ENCODE assay signal across 21 cellular contexts in genomic region chr3:85922374-85922773, GRCh38.
A peak's percentile ranks its signal among the peaks of the same experiment; 100 is the strongest.
DNase-seq lines count a peak whose midpoint lies in the region; ATAC-seq, FAIRE-seq and TF ChIP-seq lines count a peak whose summit lies in the region.
"Had no signal": no experiment of that assay in that cellular context is flagged by ENCODE, and none has a peak within 500 bp of the region (broad histone marks: within the 10 kb centered on the region; RNA-seq: fewer than 3 reads in every experiment).

No MANE protein-coding gene starts in this region.

- H3K36me3 ChIP-seq in IMR-90 (ENCODE audit: control insufficient read depth, insufficient read depth, low read length): no peaks in the 10 kb centered on the region
- H3K36me3 ChIP-seq in K562 (ENCODE audit: control insufficient read depth, insufficient read depth, low read length): no peaks in the 10 kb centered on the region
- H3K36me3 ChIP-seq in small intestine (ENCODE audit: control insufficient read depth in 2 of 2, insufficient read depth in 2 of 2, low read length in 2 of 2): no peaks in the 10 kb centered on the region
- H3K36me3 ChIP-seq in gastroesophageal sphincter: no peaks in the 10 kb centered on the region
- H3K36me3 ChIP-seq: BLaER1 treated with 17β-estradiol and CSF1 and Interleukin-3, amounts not matched to agents 10 nM and 100 nM had no signal

- H2AFZ ChIP-seq in IMR-90 (replicated peaks; ENCODE audit: low read length, poor library complexity) (no peak overlapping the region), K562 (ENCODE audit: low read depth, low read length) (no peak overlapping the region)

- no peak overlapping the region for H2BK15ac ChIP-seq in IMR-90 (ENCODE audit: low read depth, low read length)

- no peak for TF ChIP-seq POLR2A in A549 (IDR thresholded peaks at IDR 0.05; ENCODE audit: low read length)
- no peak for TF ChIP-seq POLR2A in IMR-90 (IDR thresholded peaks at IDR 0.05; ENCODE audit: low read depth, low read length)
- TF ChIP-seq POLR2A in K562 (conservative IDR thresholded peaks at IDR 0.05): no peak
- TF ChIP-seq POLR2A in gastroesophageal sphincter (IDR thresholded peaks at IDR 0.05): no peak
- TF ChIP-seq POLR2A in lower leg skin (IDR thresholded peaks at IDR 0.05): no peak

- H2AK5ac ChIP-seq in IMR-90 (ENCODE audit: low read depth, low read length): no peak overlapping the region

- DNase-seq in A549 (ENCODE audit: low read depth in 1 of 2, low spot score in 1 of 2) (no peak), IMR-90 (no peak), K562 (ENCODE audit: extremely low read depth in 1 of 4, low spot score in 3 of 4) (no peak), epithelial cell of esophagus (ENCODE audit: low read depth) (peak; percentile 1), small intestine (no peak), lower leg skin (ENCODE audit: low spot score in 2 of 2) (no peak)
- DNase-seq: 8988T; AML-193; Caco-2; Calu3; CD4-positive, alpha-beta T cell; CD8-positive, alpha-beta T cell; DMS79 treated with DMSO at 0.1 percent for 48 hours; GF-D8 had no signal

- H3K4me3 ChIP-seq in A549: no peak overlapping the region
- no peak overlapping the region for H3K4me3 ChIP-seq in IMR-90 (ENCODE audit: insufficient read depth, low read depth, low read length)
- no peak overlapping the region for H3K4me3 ChIP-seq in K562
- H3K4me3 ChIP-seq in epithelial cell of esophagus (ENCODE audit: low read length): no peak overlapping the region
- H3K4me3 ChIP-seq in small intestine (ENCODE audit: low read depth in 1 of 2, low read length in 2 of 2): no peak overlapping the region
- H3K4me3 ChIP-seq in gastroesophageal sphincter: no peak overlapping the region
- no peak overlapping the region for H3K4me3 ChIP-seq in lower leg skin (ENCODE audit: low read depth, poor library complexity, severe bottlenecking)
- H3K4me3 ChIP-seq: BLaER1 treated with 17β-estradiol and CSF1 and Interleukin-3, amounts not matched to agents 10 nM and 100 nM had no signal

- H4K91ac ChIP-seq in IMR-90 (ENCODE audit: insufficient read depth, low read depth, low read length): no peak overlapping the region

- H3K27ac ChIP-seq in A549 (no peak overlapping the region), IMR-90 (ENCODE audit: insufficient read depth, low read length) (no peak overlapping the region), K562 (ENCODE audit: extremely low read depth, low read depth, low read length) (no peak overlapping the region), small intestine (ENCODE audit: low read depth in 1 of 2, low read length in 1 of 2) (no peak overlapping the region), gastroesophageal sphincter (no peak overlapping the region)
- H3K27ac ChIP-seq: BLaER1 treated with 17β-estradiol and CSF1 and Interleukin-3, amounts not matched to agents 10 nM and 100 nM; C4-2B had no signal

- H3K4ac ChIP-seq in IMR-90 (ENCODE audit: low read depth, low read length): no peak overlapping the region

- TF ChIP-seq EP300 in A549 (IDR thresholded peaks at IDR 0.05) (no peak), K562 (IDR thresholded peaks at IDR 0.05; ENCODE audit: low read length) (no peak), gastroesophageal sphincter (IDR thresholded peaks at IDR 0.05) (no peak)

- H2BK5ac ChIP-seq in IMR-90 (ENCODE audit: low read depth, low read length, poor library complexity, severe bottlenecking): no peak overlapping the region

- TF ChIP-seq RAD21 in A549 (conservative IDR thresholded peaks at IDR 0.05 in 1 of 2, IDR thresholded peaks at IDR 0.05 in 1 of 2) (no peak), IMR-90 (IDR thresholded peaks at IDR 0.05; ENCODE audit: low read length) (no peak), K562 (CRISPR knock-in tag; conservative IDR thresholded peaks at IDR 0.05 in 1 of 2, IDR thresholded peaks at IDR 0.05 in 1 of 2) (no peak)

- no peaks in the 10 kb centered on the region for H3K27me3 ChIP-seq in IMR-90 (ENCODE audit: control insufficient read depth, insufficient read depth, low read length)
- H3K27me3 ChIP-seq in K562 (ENCODE audit: control insufficient read depth in 2 of 2, insufficient read depth in 2 of 2, low read length in 2 of 2): no peaks in the 10 kb centered on the region
- no peaks in the 10 kb centered on the region for H3K27me3 ChIP-seq in small intestine (ENCODE audit: control insufficient read depth in 2 of 2, insufficient read depth in 2 of 2, low read length in 2 of 2)
- no peaks in the 10 kb centered on the region for H3K27me3 ChIP-seq in gastroesophageal sphincter
- H3K27me3 ChIP-seq: BLaER1 treated with 17β-estradiol and CSF1 and Interleukin-3, amounts not matched to agents 10 nM and 100 nM had no signal

- CTCF ChIA-PET in A549 (lab: Yijun Ruan, JAX): no interaction called here
- CTCF ChIA-PET in IMR-90 (lab: Yijun Ruan, JAX): no interaction called here
- CTCF ChIA-PET in K562 (lab: Yijun Ruan, JAX; ENCODE audit: low intra/inter-chr PET ratio): no interaction called here

- H3K9me1 ChIP-seq in IMR-90 (ENCODE audit: insufficient read depth, low read length): no peaks in the 10 kb centered on the region
- no peaks in the 10 kb centered on the region for H3K9me1 ChIP-seq in K562 (ENCODE audit: control insufficient read depth, insufficient read depth, low read length)

- H3K4me2 ChIP-seq in A549 (no peak overlapping the region), IMR-90 (ENCODE audit: low read depth, low read length) (no peak overlapping the region), K562 (ENCODE audit: insufficient read depth, low read length) (no peak overlapping the region)
- H3K4me2 ChIP-seq: BLaER1 treated with 17β-estradiol and CSF1 and Interleukin-3, amounts not matched to agents 10 nM and 100 nM had no signal

- POLR2A ChIA-PET in A549 (lab: Yijun Ruan, JAX) (no interaction called here), IMR-90 (lab: Charles Lee; ENCODE audit: unreplicated experiment) (no interaction called here), K562 (lab: Yijun Ruan, JAX) (no interaction called here)

- no peaks in the 10 kb centered on the region for H3K79me2 ChIP-seq in K562 (ENCODE audit: control insufficient read depth, insufficient read depth, low read length)

- no peaks in the 10 kb centered on the region for H3K79me1 ChIP-seq in IMR-90 (ENCODE audit: low read depth in 1 of 2, low read length in 2 of 2)

- BruUV-seq in IMR-90 (replicated peaks; lab: Mats Ljungman, UMichigan): no TSS peak
- no TSS peak for BruUV-seq in K562 (replicated peaks; lab: Mats Ljungman, UMichigan)

- WGBS in A549 (ENCODE audit: missing lambda C conversion rate): 47% methylated on average over 3 of the region's 3 CpGs
- no CpG with 5 or more reads among the region's 3 CpGs for WGBS in IMR-90 (ENCODE audit: extremely low coverage in 2 of 2, insufficient read length in 1 of 2), 2 experiments
- WGBS in K562 (ENCODE audit: insufficient coverage, low coverage, missing lambda C conversion rate): 0% methylated on average over 3 of the region's 3 CpGs
- WGBS in small intestine, 3 donors: 83 to 91% (median 85%) methylated on average over 3 of the region's 3 CpGs
- WGBS in gastroesophageal sphincter (ENCODE audit: low coverage in 1 of 2), 2 donors: 92 to 97% methylated on average over 3 of the region's 3 CpGs
- WGBS in lower leg skin, 2 donors: 85 to 90% methylated on average over 3 of the region's 3 CpGs

- H3K14ac ChIP-seq in IMR-90 (replicated peaks; ENCODE audit: low read depth, low read length): no peak overlapping the region

- H4K20me1 ChIP-seq in IMR-90 (ENCODE audit: insufficient read depth, low read length) (no peaks in the 10 kb centered on the region), K562 (replicated peaks; ENCODE audit: control insufficient read depth, insufficient read depth, low read length) (no peaks in the 10 kb centered on the region)
- H4K20me1 ChIP-seq: BLaER1 treated with 17β-estradiol and CSF1 and Interleukin-3, amounts not matched to agents 10 nM and 100 nM had no signal

- H3K9me3 ChIP-seq in A549: no peaks in the 10 kb centered on the region
- H3K9me3 ChIP-seq in IMR-90 (ENCODE audit: control insufficient read depth, insufficient read depth, low read length): no peaks in the 10 kb centered on the region
- no peaks in the 10 kb centered on the region for H3K9me3 ChIP-seq in K562 (replicated peaks; ENCODE audit: control insufficient read depth, insufficient read depth, low read depth, low read length)
- no peaks in the 10 kb centered on the region for H3K9me3 ChIP-seq in small intestine (ENCODE audit: control insufficient read depth, low read depth)
- no peaks in the 10 kb centered on the region for H3K9me3 ChIP-seq in gastroesophageal sphincter
- H3K9me3 ChIP-seq: Caco-2 had no signal

- no peak overlapping the region for H2BK120ac ChIP-seq in IMR-90 (ENCODE audit: low read depth, low read length)

- no peak overlapping the region for H4K5ac ChIP-seq in IMR-90 (ENCODE audit: low read depth, low read length)

- H2AK9ac ChIP-seq in IMR-90 (replicated peaks; ENCODE audit: low read depth, low read length, poor library complexity): no peak overlapping the region

- H4K8ac ChIP-seq in IMR-90 (ENCODE audit: low read depth in 2 of 2, low read length in 2 of 2): no peak overlapping the region

- H3K18ac ChIP-seq in IMR-90 (ENCODE audit: low read depth, low read length): no peak overlapping the region

- no peak overlapping the region for H3K23ac ChIP-seq in IMR-90 (ENCODE audit: low read depth, low read length)

- H3K9ac ChIP-seq in IMR-90 (ENCODE audit: low read depth, low read length): no peak overlapping the region
- H3K9ac ChIP-seq in K562 (ENCODE audit: insufficient read depth in 1 of 2, low read depth in 2 of 2, low read length in 2 of 2): no peak overlapping the region
- H3K9ac ChIP-seq: BLaER1 treated with 17β-estradiol and CSF1 and Interleukin-3, amounts not matched to agents 10 nM and 100 nM had no signal

- in situ Hi-C loops in IMR-90 (cut with MboI; ENCODE audit: low sequenced_read_pairs) (no loop called here), K562 (cut with MboI) (no loop called here)

- H3K56ac ChIP-seq in IMR-90 (ENCODE audit: extremely low read depth, insufficient read depth, low read length): no peak overlapping the region

- ATAC-seq in A549 (no peak), IMR-90 (ENCODE audit: low read depth) (no peak), K562 (no peak), gastroesophageal sphincter (no peak)
- ATAC-seq: CD8-positive, alpha-beta T cell had no signal

- no peak overlapping the region for H2BK20ac ChIP-seq in IMR-90 (ENCODE audit: low read depth, low read length)

- no peaks in the 10 kb centered on the region for H3K4me1 ChIP-seq in A549
- H3K4me1 ChIP-seq in IMR-90 (ENCODE audit: control insufficient read depth, insufficient read depth, low read length): no peaks in the 10 kb centered on the region
- no peaks in the 10 kb centered on the region for H3K4me1 ChIP-seq in K562 (replicated peaks in 1 of 2; ENCODE audit: control insufficient read depth in 2 of 2, insufficient read depth in 2 of 2, low read length in 2 of 2)
- no peaks in the 10 kb centered on the region for H3K4me1 ChIP-seq in small intestine (ENCODE audit: control insufficient read depth in 2 of 2, insufficient read depth in 1 of 2, low read depth in 1 of 2, low read length in 1 of 2)
- no peaks in the 10 kb centered on the region for H3K4me1 ChIP-seq in gastroesophageal sphincter
- H3K4me1 ChIP-seq: BLaER1 treated with 17β-estradiol and CSF1 and Interleukin-3, amounts not matched to agents 10 nM and 100 nM; Caco-2 had no signal

- FAIRE-seq in A549 (lab: Jason Lieb, UNC): no peak
- no peak for FAIRE-seq in K562 (lab: Jason Lieb, UNC)
- no peak for FAIRE-seq in small intestine (lab: Jason Lieb, UNC)
- FAIRE-seq: D721Med, G401.6, GM12891, GM19239 had no signal

- intact Hi-C loops in IMR-90 (cut with micrococcal nuclease): no loop called here
- intact Hi-C loops in K562 (cut with micrococcal nuclease): no loop called here
- intact Hi-C loops in lower leg skin (cut with DNase I; ENCODE audit: low total_unique reads): no loop called here

- TF ChIP-seq CTCF in A549 (IDR thresholded peaks at IDR 0.05) (no peak), IMR-90 (conservative IDR thresholded peaks at IDR 0.05; ENCODE audit: low read depth, low read length) (no peak), K562 (IDR thresholded peaks at IDR 0.05 in 2 of 3, conservative IDR thresholded peaks at IDR 0.05 in 1 of 3; ENCODE audit: insufficient read depth in 2 of 3, low read depth in 1 of 3, low read length in 3 of 3) (no peak), epithelial cell of esophagus (IDR thresholded peaks at IDR 0.05; ENCODE audit: insufficient read depth, low read depth, low read length, missing control alignments) (no peak), gastroesophageal sphincter (IDR thresholded peaks at IDR 0.05) (no peak), lower leg skin (IDR thresholded peaks at IDR 0.05) (no peak)

- dilution Hi-C loops in IMR-90 (cut with HindIII; ENCODE audit: low sequenced_read_pairs, unreplicated experiment): no loop called here

Comparison
In these comparisons a context has a peak if more than half of its experiments do, and no peak if none do; other contexts are left out.
1. Of the 35 proteins assayed by ChIP-seq in both K562 and A549: peak only in K562: none; only in A549: none; in both: CEBPB; in neither: 34.